In genomic region chr1:61853545-61853944, GRCh38 we compare ENCODE assay signal across 11 cellular contexts.
DNase-seq lines count a peak whose midpoint lies in the region; ATAC-seq and TF ChIP-seq lines count a peak whose summit lies in the region.
"Had no signal": no experiment of that assay in that cellular context is flagged by ENCODE, and none has a peak within 500 bp of the region (broad histone marks: within the 10 kb centered on the region; RNA-seq: fewer than 3 reads in every experiment).

No MANE protein-coding gene starts in this region.

- H3K4me1 Mint-ChIP-seq in MCF 10A (ENCODE audit: insufficient read depth, unreplicated experiment) = no peaks in the 10 kb centered on the region
- H3K4me1 Mint-ChIP-seq: B cell, natural killer cell had no signal

- H3K36me3 Mint-ChIP-seq in MCF 10A (ENCODE audit: insufficient read depth, unreplicated experiment) = peaks cover 41% of the 10 kb centered on the region
- H3K36me3 Mint-ChIP-seq: natural killer cell had no signal

- peak; percentile 81 for ATAC-seq in sciatic nerve
- no peak for ATAC-seq in GM19397 (IDR thresholded peaks at IDR 0.05; ENCODE audit: unreplicated experiment)
- ATAC-seq: natural killer cell had no signal

- no peaks in the 10 kb centered on the region for H3K27me3 Mint-ChIP-seq in MCF 10A (ENCODE audit: insufficient read depth, unreplicated experiment)
- H3K27me3 Mint-ChIP-seq: B cell had no signal

- CTCF ChIA-PET in MCF 10A (lab: Yijun Ruan, JAX) = interaction anchor here (0.7 to 2.5 kb wide), 13 partner anchors 8 to 676 kb away, joined by 3 to 11 read pairs (median 3); no protein-coding TSS in a partner anchor

- POLR2A ChIA-PET in MCF 10A (lab: Yijun Ruan, JAX) = interaction anchor here (0.6 kb wide), 1 partner anchor 45 kb away, joined by 4 read pairs; no protein-coding TSS in a partner anchor

- no peak overlapping the region for H3K4me3 Mint-ChIP-seq in MCF 10A (ENCODE audit: unreplicated experiment)
- H3K4me3 Mint-ChIP-seq: B cell, natural killer cell had no signal

- intact Hi-C loops in sciatic nerve (cut with DNase I) = loop anchor here (5.0 kb wide), 1 partner anchor 1876 kb away; no protein-coding TSS in a partner anchor
- intact Hi-C loops in MCF 10A (cut with micrococcal nuclease) = loop anchor here (2.0 to 10.0 kb wide), 5 partner anchors 265 to 1699 kb away; no protein-coding TSS in a partner anchor

- DNase-seq in NCI-H2107 treated with DMSO at 0.1 percent for 48 hours (lab: John Stamatoyannopoulos, UW; ENCODE audit: unreplicated experiment) (peak; percentile 37), NCI-H2107 (lab: John Stamatoyannopoulos, UW) (no peak), NCI-H82 (lab: John Stamatoyannopoulos, UW) (peak; percentile 57), epidermal melanocyte (ENCODE audit: insufficient read length, low spot score) (peak; percentile 40), sciatic nerve (ENCODE audit: low spot score) (no peak), MCF 10A (ENCODE audit: unreplicated experiment) (no peak)
- DNase-seq in activated effector memory CD4-positive, alpha-beta T cell treated with Interleukin-2 at 50 U/mL for 16 hours = no peak
- DNase-seq: activated T-cell treated with anti-CD3 and anti-CD28 coated beads for 4 hours, natural killer cell had no signal

- no peak for TF ChIP-seq CTCF in MCF 10A (IDR thresholded peaks at IDR 0.05; ENCODE audit: unreplicated experiment)

- no peak overlapping the region for H3K27ac Mint-ChIP-seq in MCF 10A (ENCODE audit: low read depth, unreplicated experiment)
- H3K27ac Mint-ChIP-seq: B cell, natural killer cell had no signal

- no peaks in the 10 kb centered on the region for H3K9me3 Mint-ChIP-seq in MCF 10A (ENCODE audit: unreplicated experiment)
- H3K9me3 Mint-ChIP-seq: natural killer cell had no signal

- BruUV-seq in MCF 10A (replicated peaks; lab: Mats Ljungman, UMichigan) = no TSS peak

Comparison
In these comparisons a context has a peak if more than half of its experiments do, and no peak if none do; other contexts are left out.
1. DNase-seq: peak in NCI-H2107 treated with DMSO at 0.1 percent for 48 hours (single experiment), NCI-H82 (single experiment) and epidermal melanocyte (single experiment); none in NCI-H2107 (single experiment), sciatic nerve (single experiment), MCF 10A (single experiment) and activated effector memory CD4-positive, alpha-beta T cell treated with Interleukin-2 at 50 U/mL for 16 hours (single experiment).